ENCODE assay signal across 3 cellular contexts in genomic region chr4:34236118-34236517, GRCh38.
"Had no signal": no experiment of that assay in that cellular context is flagged by ENCODE, and none has a peak within 500 bp of the region (broad histone marks: within the 10 kb centered on the region; RNA-seq: fewer than 3 reads in every experiment).

No MANE protein-coding gene starts in this region.

- H3K4me3 ChIP-seq: GM12878 had no signal

- ATAC-seq: GM12878 had no signal

- DNase-seq: GDM1, GF-D8 had no signal
